ENCODE assay signal across 8 cellular contexts in the genomic region with DNA sequence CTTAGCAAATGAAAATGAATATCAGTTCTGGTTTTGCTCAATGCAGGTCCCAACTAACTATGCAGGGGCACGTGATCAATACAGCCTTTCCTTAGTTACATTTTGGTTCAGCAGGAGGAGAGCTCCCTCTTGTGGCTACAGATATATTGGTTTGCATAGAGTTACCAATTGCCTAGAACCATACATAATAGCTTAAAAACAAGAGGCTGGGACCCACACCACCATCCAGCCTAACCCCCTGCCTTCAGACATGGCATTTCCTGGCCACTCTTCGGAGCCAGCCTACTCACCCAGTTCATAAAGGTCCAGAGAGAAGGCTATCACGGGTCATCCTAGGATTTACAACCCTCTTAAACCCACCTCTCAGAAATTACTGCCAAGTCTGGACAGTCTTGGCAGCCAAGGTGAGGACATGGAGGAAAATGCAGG. TPM values are rescaled to one million over a fixed set of nuclear protein-coding genes. Genes with fewer than 3 reads are reported as not detected.
DNase-seq lines count a peak whose midpoint lies in the region; ATAC-seq and TF ChIP-seq lines count a peak whose summit lies in the region.

No MANE protein-coding gene starts in this region.

- no peaks in the 10 kb centered on the region for H3K9me3 ChIP-seq in HCT116 (ENCODE audit: control insufficient read depth in 1 of 2, insufficient read depth in 1 of 2, low read depth in 1 of 2, low read length in 2 of 2)
- H3K9me3 ChIP-seq in PC-3 (ENCODE audit: low read length), result no peaks in the 10 kb centered on the region
- no peaks in the 10 kb centered on the region for H3K9me3 ChIP-seq in gastroesophageal sphincter

- TF ChIP-seq CTCF in HCT116 (IDR thresholded peaks at IDR 0.05 in 2 of 3, conservative IDR thresholded peaks at IDR 0.05 in 1 of 3; ENCODE audit: borderline replicate concordance in 1 of 3, insufficient read depth in 1 of 3, low read depth in 2 of 3, low read length in 2 of 3), result peak; percentile 65 to 91 (median 82)
- peak; percentile 88 for TF ChIP-seq CTCF in PC-3 (conservative IDR thresholded peaks at IDR 0.05; ENCODE audit: low read depth, low read length)
- peak; percentile 71 to 88 (median 80) for TF ChIP-seq CTCF in gastroesophageal sphincter (IDR thresholded peaks at IDR 0.05)
- TF ChIP-seq CTCF in osteocyte (IDR thresholded peaks at IDR 0.05), result peak; percentile 83

- 0% methylated on average over 1 to 2 of the region's 3 CpGs for WGBS in gastroesophageal sphincter (ENCODE audit: low coverage in 1 of 2), 2 donors

- H3K79me2 ChIP-seq in HCT116 (ENCODE audit: insufficient read depth, low read length) (peaks cover 3% of the 10 kb centered on the region; the same call in 1 of the 2 replicates), PC-3 (ENCODE audit: low read length) (peaks cover under 1% of the 10 kb centered on the region; the same call in 1 of the 2 replicates)

- H3K27ac Mint-ChIP-seq in activated T-helper 2 cell treated with anti-CD3 and anti-CD28 coated beads, Interferon-gamma antibody, Interleukin-2, Interleukin-4, amounts not matched to agents 10 μg/mL and 5 μg/mL and 100 μg/mL, durations not matched to agents 14 hours and 24 hours and 36 hours, result peak overlapping the region; percentile 56
- H3K27ac Mint-ChIP-seq in osteocyte (ENCODE audit: unreplicated experiment), result no peak overlapping the region

- TF ChIP-seq RAD21 in HCT116 (IDR thresholded peaks at IDR 0.05; ENCODE audit: low read depth), result peak; percentile 75

- H3K36me3 Mint-ChIP-seq in activated T-helper 2 cell treated with anti-CD3 and anti-CD28 coated beads, Interferon-gamma antibody, Interleukin-2, Interleukin-4, amounts not matched to agents 10 μg/mL and 5 μg/mL and 100 μg/mL, durations not matched to agents 14 hours and 24 hours and 36 hours (ENCODE audit: low read depth), result peaks cover 69% of the 10 kb centered on the region
- H3K36me3 Mint-ChIP-seq in osteocyte (ENCODE audit: unreplicated experiment), result peaks cover 43% of the 10 kb centered on the region

- H3K4me1 Mint-ChIP-seq in activated T-helper 2 cell treated with anti-CD3 and anti-CD28 coated beads, Interferon-gamma antibody, Interleukin-2, Interleukin-4, amounts not matched to agents 10 μg/mL and 5 μg/mL and 100 μg/mL, durations not matched to agents 14 hours and 24 hours and 36 hours (ENCODE audit: low read depth), result peaks cover 16% of the 10 kb centered on the region
- no peaks in the 10 kb centered on the region for H3K4me1 Mint-ChIP-seq in osteocyte (ENCODE audit: unreplicated experiment)

- H3K4me3 Mint-ChIP-seq in activated T-helper 2 cell treated with anti-CD3 and anti-CD28 coated beads, Interferon-gamma antibody, Interleukin-2, Interleukin-4, amounts not matched to agents 10 μg/mL and 5 μg/mL and 100 μg/mL, durations not matched to agents 14 hours and 24 hours and 36 hours (ENCODE audit: low read depth), result no peak overlapping the region
- no peak overlapping the region for H3K4me3 Mint-ChIP-seq in osteocyte (ENCODE audit: unreplicated experiment)

- H2AFZ ChIP-seq in HCT116 (ENCODE audit: low read depth, low read length, poor library complexity, severe bottlenecking), result no peak overlapping the region
- H2AFZ ChIP-seq in PC-3 (ENCODE audit: low read length), result no peak overlapping the region

- H3K9ac ChIP-seq in HCT116 (ENCODE audit: low read length), result no peak overlapping the region
- no peak overlapping the region for H3K9ac ChIP-seq in PC-3 (ENCODE audit: low read length)

- no peak for TF ChIP-seq POLR2A in HCT116 (IDR thresholded peaks at IDR 0.05; ENCODE audit: borderline replicate concordance, extremely low read depth, insufficient read depth, insufficient read length)
- no peak for TF ChIP-seq POLR2A in gastroesophageal sphincter (IDR thresholded peaks at IDR 0.05)

- H3K27ac ChIP-seq in HCT116 (ENCODE audit: low read depth, low read length), result no peak overlapping the region
- H3K27ac ChIP-seq in PC-3 (ENCODE audit: low read length), result no peak overlapping the region
- no peak overlapping the region for H3K27ac ChIP-seq in gastroesophageal sphincter

- no peaks in the 10 kb centered on the region for H3K9me2 ChIP-seq in HCT116 (ENCODE audit: insufficient read depth)
- no peaks in the 10 kb centered on the region for H3K9me2 ChIP-seq in PC-3 (replicated peaks; ENCODE audit: low read length)

- no peaks in the 10 kb centered on the region for H3K9me3 Mint-ChIP-seq in activated T-helper 2 cell treated with anti-CD3 and anti-CD28 coated beads, Interferon-gamma antibody, Interleukin-2, Interleukin-4, amounts not matched to agents 10 μg/mL and 5 μg/mL and 100 μg/mL, durations not matched to agents 14 hours and 24 hours and 36 hours
- H3K9me3 Mint-ChIP-seq in osteocyte (ENCODE audit: unreplicated experiment), result no peaks in the 10 kb centered on the region

- TF ChIP-seq EP300 in gastroesophageal sphincter (IDR thresholded peaks at IDR 0.05), result no peak

- RAD21 ChIA-PET in HCT116 (lab: Charles Lee; ENCODE audit: low non-redundant PET in 1 of 2, low total read pairs in 2 of 2, uncharacterized antibody in 2 of 2, unreplicated experiment in 2 of 2), result interaction anchor here in 1 of 2 experiments (0.9 kb wide), 1 partner anchor 189 kb away, joined by 3 read pairs; a partner anchor contains a TSS

- intact Hi-C loops in Right ventricle myocardium inferior (cut with DNase I) (loop anchor here (5.0 kb wide), 2 partner anchors 166 to 186 kb away; no protein-coding TSS in a partner anchor), cardiac septum (cut with DNase I) (loop anchor here (1.0 to 5.0 kb wide), 2 partner anchors 167 to 191 kb away; a partner anchor contains a TSS), HCT116 (cut with micrococcal nuclease) (loop anchor here (1.0 kb wide), 1 partner anchor 189 kb away; a partner anchor contains a TSS), PC-3 (cut with micrococcal nuclease) (loop anchor here (1.0 to 5.0 kb wide), 4 partner anchors 45 to 189 kb away; a partner anchor contains a TSS)
- intact Hi-C loops in activated T-helper 2 cell treated with anti-CD3 and anti-CD28 coated beads, Interferon-gamma antibody, Interleukin-2, Interleukin-4, amounts not matched to agents 10 μg/mL and 5 μg/mL and 100 μg/mL, durations not matched to agents 14 hours and 24 hours and 36 hours (cut with micrococcal nuclease), result loop anchor here (1.0 to 5.0 kb wide), 4 partner anchors 11 to 189 kb away; a partner anchor contains a TSS

- no peaks in the 10 kb centered on the region for H3F3A ChIP-seq in PC-3 (ENCODE audit: low read length, unreplicated experiment)

- ATAC-seq in Right ventricle myocardium inferior, result peak; percentile 89
- peak; percentile 97 for ATAC-seq in HCT116
- ATAC-seq in PC-3, result peak; percentile 99
- peak; percentile 83 for ATAC-seq in gastroesophageal sphincter

- H4K20me1 ChIP-seq in HCT116 (ENCODE audit: insufficient read depth) (no peaks in the 10 kb centered on the region), PC-3 (ENCODE audit: low read length) (no peaks in the 10 kb centered on the region)

- no peaks in the 10 kb centered on the region for H3K27me3 ChIP-seq in HCT116 (ENCODE audit: insufficient read depth, low read length)
- no peaks in the 10 kb centered on the region for H3K27me3 ChIP-seq in PC-3 (ENCODE audit: low read length)
- no peaks in the 10 kb centered on the region for H3K27me3 ChIP-seq in gastroesophageal sphincter

- no peak for DNase-seq in Right ventricle myocardium inferior (ENCODE audit: missing footprints)
- no peak for DNase-seq in cardiac septum (ENCODE audit: low spot score)
- DNase-seq in HCT116 (ENCODE audit: low read depth, low spot score), result peak; percentile 65
- DNase-seq in Kasumi-1 (lab: John Stamatoyannopoulos, UW), result peak; percentile 87 to 95
- peak; percentile 85 for DNase-seq in PC-3
- DNase-seq in activated T-helper 2 cell treated with anti-CD3 and anti-CD28 coated beads, Interferon-gamma antibody, Interleukin-2, Interleukin-4, amounts not matched to agents 10 μg/mL and 5 μg/mL and 100 μg/mL, durations not matched to agents 14 hours and 24 hours and 36 hours (ENCODE audit: low spot score), result peak; percentile 30
- no peak for DNase-seq in osteocyte (ENCODE audit: extremely low spot score, unreplicated experiment)

- no peak overlapping the region for H3K4me3 ChIP-seq in HCT116 (replicated peaks in 1 of 2; ENCODE audit: low read depth in 1 of 2, low read length in 2 of 2)
- H3K4me3 ChIP-seq in PC-3 (ENCODE audit: low read length), result no peak overlapping the region
- no peak overlapping the region for H3K4me3 ChIP-seq in gastroesophageal sphincter

- H3K4me1 ChIP-seq in HCT116 (ENCODE audit: control insufficient read depth in 1 of 2, insufficient read depth in 2 of 2, low read length in 2 of 2) (no peaks in the 10 kb centered on the region), PC-3 (ENCODE audit: insufficient read depth, low read length) (no peaks in the 10 kb centered on the region), gastroesophageal sphincter (peaks cover 0 to 7% (median 0%) of the 10 kb centered on the region in 3 donors)

- no TSS peak for BruUV-seq in HCT116 (replicated peaks; lab: Mats Ljungman, UMichigan)
- no TSS peak for BruUV-seq in PC-3 (replicated peaks; lab: Mats Ljungman, UMichigan)

- CTCF ChIA-PET in HCT116 (lab: Charles Lee) (interaction anchor here (0.6 to 2.1 kb wide), 21 partner anchors 9 to 878 kb away, joined by 3 to 48 read pairs (median 5); a partner anchor contains a TSS), PC-3 (lab: Charles Lee) (interaction anchor here (0.5 to 1.6 kb wide), 11 partner anchors 9 to 189 kb away, joined by 3 to 25 read pairs (median 4); a partner anchor contains a TSS)

- H3K4me2 ChIP-seq in HCT116 (ENCODE audit: low read length), result no peak overlapping the region
- H3K4me2 ChIP-seq in PC-3 (ENCODE audit: low read length), result no peak overlapping the region

- H3K27me3 Mint-ChIP-seq in activated T-helper 2 cell treated with anti-CD3 and anti-CD28 coated beads, Interferon-gamma antibody, Interleukin-2, Interleukin-4, amounts not matched to agents 10 μg/mL and 5 μg/mL and 100 μg/mL, durations not matched to agents 14 hours and 24 hours and 36 hours (ENCODE audit: low read depth), result no peaks in the 10 kb centered on the region
- no peaks in the 10 kb centered on the region for H3K27me3 Mint-ChIP-seq in osteocyte (ENCODE audit: unreplicated experiment)

- POLR2A ChIA-PET in HCT116 (lab: Charles Lee) (interaction anchor here (1.0 kb wide), 1 partner anchor 187 kb away, joined by 3 read pairs; no protein-coding TSS in a partner anchor), PC-3 (lab: Charles Lee; ENCODE audit: unreplicated experiment) (no interaction called here)

- H3K36me3 ChIP-seq in HCT116 (ENCODE audit: control insufficient read depth in 1 of 2, insufficient read depth in 2 of 2, low read length in 2 of 2) (peaks cover 32 to 35% of the 10 kb centered on the region in 2 experiments; a peak in 2 of 4 replicates), PC-3 (ENCODE audit: low read depth, low read length) (peaks cover 65% of the 10 kb centered on the region; the same call in 1 of the 2 replicates), gastroesophageal sphincter (peaks cover 13 to 96% of the 10 kb centered on the region in 2 donors)

RNA-seq across cellular contexts. Expression of a gene that starts 10.5 kb away (rescaled TPM):
- 22.2 TPM for total RNA-seq in Right ventricle myocardium inferior
- total RNA-seq in cardiac septum, result 26.9 TPM
- total RNA-seq in HCT116 (2021; ENCODE audit: unreplicated experiment), result 18.7 TPM
- 7.6 and 9.6 TPM in 2 replicates for polyA plus RNA-seq in HCT116 (2012)
- 14.0 and 21.3 TPM in 2 replicates for total RNA-seq in PC-3 (2014; rRNA removed)
- 33.8 and 37.0 TPM in 2 replicates for total RNA-seq in activated T-helper 2 cell treated with anti-CD3 and anti-CD28 coated beads, Interferon-gamma antibody, Interleukin-2, Interleukin-4, amounts not matched to agents 10 μg/mL and 5 μg/mL and 100 μg/mL, durations not matched to agents 14 hours and 24 hours and 36 hours
- total RNA-seq in gastroesophageal sphincter, result 10 to 100 TPM; 13.2 to 18.8 (median 16.1) TPM
- total RNA-seq in osteocyte, result 23.3 and 26.9 TPM in 2 replicates

Comparison
In these comparisons a context has a peak if more than half of its experiments do, and no peak if none do; other contexts are left out.
1. DNase-seq: peak in HCT116 (single experiment), Kasumi-1 (2 of 2), PC-3 (single experiment) and activated T-helper 2 cell treated with anti-CD3 and anti-CD28 coated beads, Interferon-gamma antibody, Interleukin-2, Interleukin-4, amounts not matched to agents 10 μg/mL and 5 μg/mL and 100 μg/mL, durations not matched to agents 14 hours and 24 hours and 36 hours (single experiment); none in Right ventricle myocardium inferior (single experiment), cardiac septum (single experiment) and osteocyte (single experiment).
2. Peak in every context shown above with its lines, with median percentiles within 50 percentile points of each other: ATAC-seq and CTCF ChIP-seq.